Comparison of ENCODE assay signal across 2 cellular contexts in the genomic region with DNA sequence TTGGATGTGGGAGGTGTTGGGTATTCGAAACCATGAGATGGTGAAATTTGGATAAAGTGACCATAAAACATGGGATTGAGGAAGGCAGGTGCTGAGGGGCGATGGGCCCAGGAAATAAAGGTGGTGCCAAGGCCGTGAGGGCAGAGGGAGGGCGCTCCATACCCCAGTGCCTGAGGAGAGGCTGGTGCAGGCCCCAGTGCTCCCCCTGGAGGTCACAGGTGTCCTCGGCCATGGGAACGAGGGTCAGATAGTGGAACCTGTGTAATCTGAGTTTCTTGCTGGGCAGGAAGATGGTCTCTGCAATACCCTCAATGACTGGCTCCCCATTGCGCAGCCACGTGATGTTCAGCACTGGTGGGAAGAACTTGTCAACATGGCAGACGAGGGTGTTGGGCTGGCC.
TF ChIP-seq lines count a peak whose summit lies in the region.

No MANE protein-coding gene starts in this region.

TF ChIP-seq in HCT116, 20 proteins besides CTCF, POLR2A, EP300 and RAD21 (continued from another document):
- TF ChIP-seq, protein P1, sequence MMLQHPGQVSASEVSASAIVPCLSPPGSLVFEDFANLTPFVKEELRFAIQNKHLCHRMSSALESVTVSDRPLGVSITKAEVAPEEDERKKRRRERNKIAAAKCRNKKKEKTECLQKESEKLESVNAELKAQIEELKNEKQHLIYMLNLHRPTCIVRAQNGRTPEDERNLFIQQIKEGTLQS (IDR thresholded peaks at IDR 0.05), result no peak
- TF ChIP-seq POLR2AphosphoS5 (IDR thresholded peaks at IDR 0.05; ENCODE audit: low read depth, low read length) (no peak), ELF1 (IDR thresholded peaks at IDR 0.05; ENCODE audit: borderline replicate concordance, low read depth) (no peak), EZH2 (IDR thresholded peaks at IDR 0.05) (no peak), CBX3 (IDR thresholded peaks at IDR 0.05; ENCODE audit: low read depth) (no peak), ZNF274 (IDR thresholded peaks at IDR 0.05; ENCODE audit: low read depth, low read length) (no peak), FOSL1 (IDR thresholded peaks at IDR 0.05; ENCODE audit: low read depth) (no peak)
- TF ChIP-seq, protein P2, sequence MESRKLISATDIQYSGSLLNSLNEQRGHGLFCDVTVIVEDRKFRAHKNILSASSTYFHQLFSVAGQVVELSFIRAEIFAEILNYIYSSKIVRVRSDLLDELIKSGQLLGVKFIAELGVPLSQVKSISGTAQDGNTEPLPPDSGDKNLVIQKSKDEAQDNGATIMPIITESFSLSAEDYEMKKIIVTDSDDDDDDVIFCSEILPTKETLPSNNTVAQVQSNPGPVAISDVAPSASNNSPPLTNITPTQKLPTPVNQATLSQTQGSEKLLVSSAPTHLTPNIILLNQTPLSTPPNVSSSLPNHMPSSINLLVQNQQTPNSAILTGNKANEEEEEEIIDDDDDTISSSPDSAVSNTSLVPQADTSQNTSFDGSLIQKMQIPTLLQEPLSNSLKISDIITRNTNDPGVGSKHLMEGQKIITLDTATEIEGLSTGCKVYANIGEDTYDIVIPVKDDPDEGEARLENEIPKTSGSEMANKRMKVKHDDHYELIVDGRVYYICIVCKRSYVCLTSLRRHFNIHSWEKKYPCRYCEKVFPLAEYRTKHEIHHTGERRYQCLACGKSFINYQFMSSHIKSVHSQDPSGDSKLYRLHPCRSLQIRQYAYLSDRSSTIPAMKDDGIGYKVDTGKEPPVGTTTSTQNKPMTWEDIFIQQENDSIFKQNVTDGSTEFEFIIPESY (IDR thresholded peaks at IDR 0.05; ENCODE audit: extremely low read depth, insufficient replicate concordance, low read length), result no peak
- TF ChIP-seq, protein P3, sequence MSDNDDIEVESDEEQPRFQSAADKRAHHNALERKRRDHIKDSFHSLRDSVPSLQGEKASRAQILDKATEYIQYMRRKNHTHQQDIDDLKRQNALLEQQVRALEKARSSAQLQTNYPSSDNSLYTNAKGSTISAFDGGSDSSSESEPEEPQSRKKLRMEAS (IDR thresholded peaks at IDR 0.05), result no peak
- TF ChIP-seq, protein P4, sequence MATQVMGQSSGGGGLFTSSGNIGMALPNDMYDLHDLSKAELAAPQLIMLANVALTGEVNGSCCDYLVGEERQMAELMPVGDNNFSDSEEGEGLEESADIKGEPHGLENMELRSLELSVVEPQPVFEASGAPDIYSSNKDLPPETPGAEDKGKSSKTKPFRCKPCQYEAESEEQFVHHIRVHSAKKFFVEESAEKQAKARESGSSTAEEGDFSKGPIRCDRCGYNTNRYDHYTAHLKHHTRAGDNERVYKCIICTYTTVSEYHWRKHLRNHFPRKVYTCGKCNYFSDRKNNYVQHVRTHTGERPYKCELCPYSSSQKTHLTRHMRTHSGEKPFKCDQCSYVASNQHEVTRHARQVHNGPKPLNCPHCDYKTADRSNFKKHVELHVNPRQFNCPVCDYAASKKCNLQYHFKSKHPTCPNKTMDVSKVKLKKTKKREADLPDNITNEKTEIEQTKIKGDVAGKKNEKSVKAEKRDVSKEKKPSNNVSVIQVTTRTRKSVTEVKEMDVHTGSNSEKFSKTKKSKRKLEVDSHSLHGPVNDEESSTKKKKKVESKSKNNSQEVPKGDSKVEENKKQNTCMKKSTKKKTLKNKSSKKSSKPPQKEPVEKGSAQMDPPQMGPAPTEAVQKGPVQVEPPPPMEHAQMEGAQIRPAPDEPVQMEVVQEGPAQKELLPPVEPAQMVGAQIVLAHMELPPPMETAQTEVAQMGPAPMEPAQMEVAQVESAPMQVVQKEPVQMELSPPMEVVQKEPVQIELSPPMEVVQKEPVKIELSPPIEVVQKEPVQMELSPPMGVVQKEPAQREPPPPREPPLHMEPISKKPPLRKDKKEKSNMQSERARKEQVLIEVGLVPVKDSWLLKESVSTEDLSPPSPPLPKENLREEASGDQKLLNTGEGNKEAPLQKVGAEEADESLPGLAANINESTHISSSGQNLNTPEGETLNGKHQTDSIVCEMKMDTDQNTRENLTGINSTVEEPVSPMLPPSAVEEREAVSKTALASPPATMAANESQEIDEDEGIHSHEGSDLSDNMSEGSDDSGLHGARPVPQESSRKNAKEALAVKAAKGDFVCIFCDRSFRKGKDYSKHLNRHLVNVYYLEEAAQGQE (IDR thresholded peaks at IDR 0.05; ENCODE audit: low read depth), result no peak

TF ChIP-seq in WTC11, 78 proteins besides CTCF, POLR2A, EP300 and RAD21 (continued from another document):
- TF ChIP-seq SP1 (CRISPR knock-in tag; conservative IDR thresholded peaks at IDR 0.05), result peak; percentile 62
